Comparison of ENCODE assay signal across 27 cellular contexts in the genomic region with DNA sequence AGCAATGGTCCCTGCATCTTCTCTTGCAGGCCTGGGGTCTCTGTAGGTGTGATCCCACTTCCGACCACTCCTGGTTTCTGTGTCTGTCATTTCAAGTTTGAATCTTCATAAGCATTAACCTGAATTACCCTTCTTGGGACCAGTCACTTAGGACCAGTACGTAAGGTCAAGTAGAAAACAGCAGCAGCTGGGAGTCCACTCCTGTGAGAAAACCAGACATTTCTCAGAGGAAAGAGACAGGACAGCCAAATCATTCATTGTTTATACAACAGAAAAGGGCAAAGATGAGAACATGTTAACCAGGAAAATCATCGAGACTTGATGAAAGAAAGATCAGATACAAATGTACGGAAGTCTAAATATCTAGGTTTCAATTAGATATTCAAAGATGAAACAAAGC.
DNase-seq lines count a peak whose midpoint lies in the region; ATAC-seq, FAIRE-seq and TF ChIP-seq lines count a peak whose summit lies in the region.
"Had no signal": no experiment of that assay in that cellular context is flagged by ENCODE, and none has a peak within 500 bp of the region (broad histone marks: within the 10 kb centered on the region; RNA-seq: fewer than 3 reads in every experiment).

No MANE protein-coding gene starts in this region.

- CTCF ChIA-PET in PC-3 (lab: Charles Lee), result no interaction called here
- CTCF ChIA-PET in endothelial cell of umbilical vein (lab: Charles Lee), result interaction anchor here (0.8 to 1.8 kb wide), 6 partner anchors 9 to 59 kb away, joined by 3 to 6 read pairs (median 4); no protein-coding TSS in a partner anchor

- H3K79me2 ChIP-seq in PC-3 (ENCODE audit: low read length) (no peaks in the 10 kb centered on the region), endothelial cell of umbilical vein (ENCODE audit: control insufficient read depth, insufficient read depth, low read length) (peaks cover 21% of the 10 kb centered on the region), hepatocyte (no peaks in the 10 kb centered on the region), smooth muscle cell (ENCODE audit: low read depth) (no peaks in the 10 kb centered on the region)

- H3K36me3 ChIP-seq in PC-3 (ENCODE audit: low read depth, low read length) (no peaks in the 10 kb centered on the region), endothelial cell of umbilical vein (ENCODE audit: control insufficient read depth in 2 of 2, extremely low read depth in 1 of 2, insufficient read depth in 2 of 2, low read length in 2 of 2) (no peaks in the 10 kb centered on the region), hepatocyte (replicated peaks; ENCODE audit: insufficient read depth, low read depth) (no peaks in the 10 kb centered on the region), smooth muscle cell (ENCODE audit: low read depth) (no peaks in the 10 kb centered on the region), uterus (no peaks in the 10 kb centered on the region)
- H3K36me3 ChIP-seq: neural progenitor cell, stomach, tibial nerve had no signal

- no peak overlapping the region for H3K4me3 ChIP-seq in PC-3 (ENCODE audit: low read length)
- H3K4me3 ChIP-seq in endothelial cell of umbilical vein (replicated peaks in 1 of 3; ENCODE audit: insufficient read depth in 1 of 3, low read depth in 1 of 3, low read length in 3 of 3), result no peak overlapping the region
- H3K4me3 ChIP-seq in hepatocyte, result no peak overlapping the region
- no peak overlapping the region for H3K4me3 ChIP-seq in smooth muscle cell
- H3K4me3 ChIP-seq in uterus, result no peak overlapping the region
- H3K4me3 ChIP-seq: BLaER1 treated with 17β-estradiol and CSF1 and Interleukin-3, amounts not matched to agents 10 nM and 100 nM; neural progenitor cell; skin epidermis; stomach; tibial nerve had no signal

- dilution Hi-C loops in endothelial cell of umbilical vein (cut with MboI; ENCODE audit: extremely low pct_ligation_motif_present, low sequenced_read_pairs), result no loop called here

- H3K9me2 ChIP-seq in PC-3 (replicated peaks; ENCODE audit: low read length), result no peaks in the 10 kb centered on the region
- H3K9me2 ChIP-seq in hepatocyte (replicated peaks; ENCODE audit: insufficient read depth), result no peaks in the 10 kb centered on the region

- H4K20me1 ChIP-seq in PC-3 (ENCODE audit: low read length) (no peaks in the 10 kb centered on the region), endothelial cell of umbilical vein (replicated peaks; ENCODE audit: control insufficient read depth, extremely low read depth, insufficient read depth, low read length) (no peaks in the 10 kb centered on the region), hepatocyte (ENCODE audit: insufficient read depth, poor library complexity, severe bottlenecking) (no peaks in the 10 kb centered on the region), smooth muscle cell (ENCODE audit: low read depth) (no peaks in the 10 kb centered on the region)
- H4K20me1 ChIP-seq: BLaER1 treated with 17β-estradiol and CSF1 and Interleukin-3, amounts not matched to agents 10 nM and 100 nM had no signal

- H3F3A ChIP-seq in PC-3 (ENCODE audit: low read length, unreplicated experiment) (no peaks in the 10 kb centered on the region), smooth muscle cell (ENCODE audit: low read depth) (no peaks in the 10 kb centered on the region)

- WGBS in hepatocyte (ENCODE audit: low lambda C conversion rate, missing lambda C conversion rate), result 75% methylated on average over 4 of the region's 4 CpGs
- 63% methylated on average over 4 of the region's 4 CpGs for WGBS in smooth muscle cell (ENCODE audit: low lambda C conversion rate)

- H3K4me1 ChIP-seq in PC-3 (ENCODE audit: insufficient read depth, low read length) (peaks cover 13% of the 10 kb centered on the region), endothelial cell of umbilical vein (ENCODE audit: control insufficient read depth, extremely low read depth, insufficient read depth, low read length) (peaks cover 55% of the 10 kb centered on the region), hepatocyte (ENCODE audit: insufficient read depth) (peaks cover 13% of the 10 kb centered on the region), smooth muscle cell (ENCODE audit: low read depth) (no peaks in the 10 kb centered on the region), uterus (no peaks in the 10 kb centered on the region)

- H2AFZ ChIP-seq in PC-3 (ENCODE audit: low read length), result peak overlapping the region; percentile 43; the same call in 1 of the 2 replicates
- peak overlapping the region; percentile 16 for H2AFZ ChIP-seq in endothelial cell of umbilical vein (ENCODE audit: low read depth, low read length)
- H2AFZ ChIP-seq in hepatocyte, result no peak overlapping the region
- H2AFZ ChIP-seq in smooth muscle cell (ENCODE audit: low read depth), result peak overlapping the region; percentile 88
- H2AFZ ChIP-seq: neural progenitor cell had no signal

- no TSS peak for BruUV-seq in PC-3 (replicated peaks; lab: Mats Ljungman, UMichigan)
- no TSS peak for BruUV-seq in endothelial cell of umbilical vein (replicated peaks; lab: Mats Ljungman, UMichigan)

- peak; percentile 62 for FAIRE-seq in endothelial cell of umbilical vein (lab: Jason Lieb, UNC)
- FAIRE-seq: H54 had no signal

- intact Hi-C loops in PC-3 (cut with micrococcal nuclease), result no loop called here
- intact Hi-C loops in endothelial cell of umbilical vein (cut with micrococcal nuclease), result loop anchor here (2.0 kb wide), 1 partner anchor 18 kb away; no protein-coding TSS in a partner anchor
- intact Hi-C loops in uterus (cut with DNase I; ENCODE audit: low total_unique reads), result no loop called here
- intact Hi-C loops in posterior vena cava (cut with DNase I), result loop anchor here in 1 of 2 donors (5.0 kb wide), 1 partner anchor 407 kb away; no protein-coding TSS in a partner anchor

- H3K27ac ChIP-seq in PC-3 (ENCODE audit: low read length) (no peak overlapping the region), endothelial cell of umbilical vein (ENCODE audit: insufficient read depth, low read depth, low read length) (peak overlapping the region; percentile 98), hepatocyte (peak overlapping the region; percentile 15), smooth muscle cell (ENCODE audit: low read depth) (peak overlapping the region; percentile 56), uterus (peak overlapping the region in 1 of 2 donors; percentile 28)
- H3K27ac ChIP-seq: BLaER1 treated with 17β-estradiol and CSF1 and Interleukin-3, amounts not matched to agents 10 nM and 100 nM; neural progenitor cell; skin epidermis had no signal

- DNase-seq in PC-3, result no peak
- DNase-seq in endothelial cell of umbilical vein (ENCODE audit: low read depth, low spot score), result peak; percentile 92
- no peak for DNase-seq in hepatocyte (ENCODE audit: low spot score)
- DNase-seq in smooth muscle cell (lab: John Stamatoyannopoulos, UW; ENCODE audit: unreplicated experiment), result no peak
- DNase-seq in uterus, result no peak
- DNase-seq in posterior vena cava (ENCODE audit: low spot score), result no peak
- DNase-seq: activated CD4-positive, alpha-beta T cell treated with anti-CD3 and anti-CD28 coated beads, Interleukin-2, amount 50 U/mL, for 48 hours; activated CD8-positive, alpha-beta memory T cell treated with anti-CD3 and anti-CD28 coated beads, Interleukin-2, amount 50 U/mL, for 48 hours; aorta; central memory CD4-positive, alpha-beta T cell; DMS53; effector CD4-positive, alpha-beta T cell; GDM1; NCI-H1092; NCI-H1694 treated with DMSO at 0.1 percent for 48 hours; NCI-H524; stimulated activated CD8-positive, alpha-beta memory T cell treated with anti-CD3 and anti-CD28 coated beads, Interleukin-4, amount 100 ng/mL, for 48 hours; stomach; T-cell had no signal

- H3K27me3 ChIP-seq in PC-3 (ENCODE audit: low read length) (no peaks in the 10 kb centered on the region), endothelial cell of umbilical vein (ENCODE audit: control insufficient read depth in 2 of 2, insufficient read depth in 2 of 2, low read length in 2 of 2) (no peaks in the 10 kb centered on the region), hepatocyte (no peaks in the 10 kb centered on the region), smooth muscle cell (ENCODE audit: low read depth) (no peaks in the 10 kb centered on the region), uterus (no peaks in the 10 kb centered on the region)
- H3K27me3 ChIP-seq: BLaER1 treated with 17β-estradiol and CSF1 and Interleukin-3, amounts not matched to agents 10 nM and 100 nM; neural progenitor cell; stomach; tibial nerve had no signal

- H3K9ac ChIP-seq in PC-3 (ENCODE audit: low read length) (no peak overlapping the region), endothelial cell of umbilical vein (replicated peaks; ENCODE audit: extremely low read depth, insufficient read depth, low read length) (peak overlapping the region; percentile 98), smooth muscle cell (ENCODE audit: low read depth) (peak overlapping the region; percentile 24)
- H3K9ac ChIP-seq: BLaER1 treated with 17β-estradiol and CSF1 and Interleukin-3, amounts not matched to agents 10 nM and 100 nM; neural progenitor cell had no signal

- H3K9me3 ChIP-seq in PC-3 (ENCODE audit: low read length), result no peaks in the 10 kb centered on the region
- no peaks in the 10 kb centered on the region for H3K9me3 ChIP-seq in endothelial cell of umbilical vein (replicated peaks; ENCODE audit: control insufficient read depth, insufficient read depth, low read length)
- no peaks in the 10 kb centered on the region for H3K9me3 ChIP-seq in hepatocyte (ENCODE audit: low read depth)
- H3K9me3 ChIP-seq in smooth muscle cell (replicated peaks; ENCODE audit: low read depth), result no peaks in the 10 kb centered on the region
- H3K9me3 ChIP-seq in uterus, result no peaks in the 10 kb centered on the region
- H3K9me3 ChIP-seq: tibial nerve had no signal

- ATAC-seq in PC-3 (no peak), HG03175 (IDR thresholded peaks at IDR 0.05; ENCODE audit: unreplicated experiment) (no peak)
- ATAC-seq: activated CD4-positive, CD25-positive, alpha-beta regulatory T cell treated with anti-CD3 and anti-CD28 coated beads, Interleukin-2, amount 50 U/mL, for 24 hours; activated naive CD4-positive, alpha-beta T cell treated with anti-CD3 and anti-CD28 coated beads, Interleukin-2, amount 50 U/mL, for 72 hours; T-cell had no signal

- TF ChIP-seq CTCF in PC-3 (conservative IDR thresholded peaks at IDR 0.05; ENCODE audit: low read depth, low read length) (no peak), endothelial cell of umbilical vein (IDR thresholded peaks at IDR 0.05; ENCODE audit: extremely low read depth in 1 of 2, insufficient read depth in 1 of 2, low read depth in 1 of 2, low read length in 2 of 2) (no peak), hepatocyte (IDR thresholded peaks at IDR 0.05; ENCODE audit: poor library complexity) (no peak), smooth muscle cell (IDR thresholded peaks at IDR 0.05; ENCODE audit: borderline replicate concordance, insufficient read depth, poor library complexity, severe bottlenecking) (no peak), uterus (IDR thresholded peaks at IDR 0.05) (no peak)

- TF ChIP-seq POLR2A in endothelial cell of umbilical vein (IDR thresholded peaks at IDR 0.05; ENCODE audit: low read depth, low read length) (no peak), uterus (IDR thresholded peaks at IDR 0.05) (no peak)

- no peaks in the 10 kb centered on the region for H3K9me1 ChIP-seq in endothelial cell of umbilical vein (replicated peaks; ENCODE audit: control insufficient read depth, extremely low read depth, insufficient read depth, low read length)

- no peak overlapping the region for H3K4me2 ChIP-seq in PC-3 (ENCODE audit: low read length)
- peak overlapping the region; percentile 60 for H3K4me2 ChIP-seq in endothelial cell of umbilical vein (ENCODE audit: insufficient read depth, low read length)
- H3K4me2 ChIP-seq in hepatocyte, result no peak overlapping the region
- H3K4me2 ChIP-seq in smooth muscle cell, result peak overlapping the region; percentile 50
- H3K4me2 ChIP-seq: BLaER1 treated with 17β-estradiol and CSF1 and Interleukin-3, amounts not matched to agents 10 nM and 100 nM; neural progenitor cell had no signal

- POLR2A ChIA-PET in PC-3 (lab: Charles Lee; ENCODE audit: unreplicated experiment) (interaction anchor here (0.6 kb wide), 1 partner anchor 53 kb away, joined by 3 read pairs; no protein-coding TSS in a partner anchor), endothelial cell of umbilical vein (lab: Charles Lee) (interaction anchor here (0.7 to 1.4 kb wide), 3 partner anchors 25 to 427 kb away, joined by 3 to 5 read pairs (median 3); no protein-coding TSS in a partner anchor)

Comparison
In these comparisons a context has a peak if more than half of its experiments do, and no peak if none do; other contexts are left out.
1. H3K4me2 ChIP-seq: peak in endothelial cell of umbilical vein (single experiment) and smooth muscle cell (single experiment); none in PC-3 (single experiment) and hepatocyte (single experiment).